ENCODE assay signal across 9 cellular contexts in the genomic region with DNA sequence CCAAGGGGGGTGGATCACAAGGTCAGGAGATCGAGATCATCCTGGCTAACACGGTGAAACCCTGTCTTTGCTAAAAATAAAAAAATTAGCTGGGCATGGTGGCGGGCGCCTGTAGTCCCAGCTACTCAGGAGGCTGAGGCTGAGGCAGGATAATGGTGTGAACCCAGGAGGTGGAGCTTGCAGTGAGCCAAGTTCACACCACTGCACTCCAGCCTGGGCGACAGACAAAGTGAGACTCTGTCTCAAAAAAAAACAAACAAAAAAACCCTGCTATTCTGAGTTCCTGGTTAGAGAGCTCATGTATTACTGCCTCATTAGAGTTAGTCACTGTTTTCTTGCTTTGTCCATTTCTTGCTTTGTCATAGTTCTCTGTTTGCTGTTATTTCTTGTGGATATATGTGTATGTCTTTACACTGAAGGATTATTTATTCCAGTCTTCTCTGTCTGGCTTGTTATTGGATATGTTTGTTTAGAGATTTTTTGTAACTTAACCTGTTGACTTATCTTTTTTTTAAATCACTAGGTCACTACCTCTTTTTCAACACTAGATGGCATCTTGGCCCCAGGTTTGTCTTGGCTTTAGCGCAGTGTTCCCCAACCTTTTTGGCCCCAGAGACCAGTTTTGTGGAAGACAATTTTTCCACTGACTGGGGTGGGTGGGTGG. TPM values are rescaled to one million over a fixed set of nuclear protein-coding genes. Genes with fewer than 3 reads are reported as not detected.
A peak's percentile ranks its signal among the peaks of the same experiment; 100 is the strongest.
DNase-seq lines count a peak whose midpoint lies in the region; ATAC-seq and TF ChIP-seq lines count a peak whose summit lies in the region.
"Had no signal": no experiment of that assay in that cellular context is flagged by ENCODE, and none has a peak within 500 bp of the region (broad histone marks: within the 10 kb centered on the region; RNA-seq: fewer than 3 reads in every experiment).

No MANE protein-coding gene starts in this region.

- no peaks in the 10 kb centered on the region for H3K27me3 ChIP-seq in CD8-positive, alpha-beta memory T cell (ENCODE audit: insufficient read depth, low read length, poor library complexity, severe bottlenecking)
- H3K27me3 ChIP-seq in ovary, result no peaks in the 10 kb centered on the region

- ATAC-seq in mucosa of descending colon, result peak; percentile 47

- peaks cover 9 to 20% (median 17%) of the 10 kb centered on the region in 5 donors for H3K9me3 Mint-ChIP-seq in CD8-positive, alpha-beta memory T cell

- intact Hi-C loops in mucosa of descending colon (cut with DNase I, micrococcal nuclease), result no loop called here
- intact Hi-C loops in ovary (cut with DNase I), result no loop called here

- POLR2A ChIA-PET in CD8-positive, alpha-beta memory T cell (lab: Charles Lee), result no interaction called here

- H3K4me1 Mint-ChIP-seq in CD8-positive, alpha-beta memory T cell, result peaks cover 7 to 27% (median 22%) of the 10 kb centered on the region in 3 donors

- 93 to 96% (median 96%) methylated on average over 6 of the region's 6 CpGs for WGBS in ovary, 3 donors

- H3K4me3 ChIP-seq in astrocyte of the cerebellum (ENCODE audit: low read depth, low read length) (no peak overlapping the region), mucosa of descending colon (no peak overlapping the region), ovary (no peak overlapping the region)
- no peak overlapping the region for H3K4me3 ChIP-seq in CD8-positive, alpha-beta memory T cell (ENCODE audit: low read length)

- H3K36me3 Mint-ChIP-seq in CD8-positive, alpha-beta memory T cell, result peaks cover 14 to 27% (median 15%) of the 10 kb centered on the region in 3 donors

- peak overlapping the region in 1 of 7 donors; percentile 19 for H3K4me3 Mint-ChIP-seq in CD8-positive, alpha-beta memory T cell
- H3K4me3 Mint-ChIP-seq: activated naive CD8-positive, alpha-beta T cell treated with anti-CD3 and anti-CD28 coated beads, Interleukin-2, amount 10 ng/mL, durations not matched to agents 7 days and 5 days had no signal

- H3K36me3 ChIP-seq in mucosa of descending colon (ENCODE audit: low read depth) (no peaks in the 10 kb centered on the region), ovary (no peaks in the 10 kb centered on the region)
- H3K36me3 ChIP-seq in CD8-positive, alpha-beta memory T cell (ENCODE audit: insufficient read depth, low read length), result peaks cover 8% of the 10 kb centered on the region

- CTCF ChIA-PET in CD8-positive, alpha-beta memory T cell (lab: Charles Lee), result interaction anchor here (1.8 kb wide), 1 partner anchor 17 kb away, joined by 5 read pairs; a partner anchor contains a TSS

- no peak overlapping the region for H3K27ac ChIP-seq in CD8-positive, alpha-beta memory T cell (ENCODE audit: low read depth, low read length)
- H3K27ac ChIP-seq in caudate nucleus (ENCODE audit: low read depth, low read length) (no peak overlapping the region), ovary (no peak overlapping the region)

- H3K4me1 ChIP-seq in mucosa of descending colon (ENCODE audit: low read depth) (peaks cover 16% of the 10 kb centered on the region), ovary (ENCODE audit: insufficient read depth) (peaks cover 1% of the 10 kb centered on the region)
- no peaks in the 10 kb centered on the region for H3K4me1 ChIP-seq in CD8-positive, alpha-beta memory T cell (ENCODE audit: insufficient read depth, low read length)

- TF ChIP-seq CTCF in astrocyte of the cerebellum (IDR thresholded peaks at IDR 0.05; ENCODE audit: low read depth, low read length, missing control alignments), result peak; percentile 20
- TF ChIP-seq CTCF in mucosa of descending colon (IDR thresholded peaks at IDR 0.05), result no peak
- TF ChIP-seq CTCF in ovary (IDR thresholded peaks at IDR 0.05), result no peak

- no peak for TF ChIP-seq EP300 in ovary (IDR thresholded peaks at IDR 0.05)

- H3K27me3 Mint-ChIP-seq in CD8-positive, alpha-beta memory T cell, result no peaks in the 10 kb centered on the region
- H3K27me3 Mint-ChIP-seq: activated naive CD8-positive, alpha-beta T cell treated with anti-CD3 and anti-CD28 coated beads, Interleukin-2, amount 10 ng/mL, durations not matched to agents 7 days and 5 days had no signal

- in situ Hi-C loops in astrocyte of the cerebellum (cut with HindIII; ENCODE audit: low sequenced_read_pairs), result no loop called here

- DNase-seq in GF-D8 (lab: John Stamatoyannopoulos, UW), result peak; percentile 23
- peak; percentile 18 to 47 for DNase-seq in Kasumi-1 (lab: John Stamatoyannopoulos, UW)
- DNase-seq in astrocyte of the cerebellum (ENCODE audit: low read depth), result no peak
- no peak for DNase-seq in mucosa of descending colon
- no peak for DNase-seq in CD8-positive, alpha-beta memory T cell
- no peak for DNase-seq in caudate nucleus (lab: John Stamatoyannopoulos, UW)
- DNase-seq in ovary, result no peak
- no peak for DNase-seq in activated naive CD4-positive, alpha-beta T cell treated with anti-CD3 and anti-CD28 coated beads, Interleukin-2, amount 50 U/mL, for 16 hours
- DNase-seq: activated naive CD8-positive, alpha-beta T cell treated with anti-CD3 and anti-CD28 coated beads, Interleukin-2, amount 10 ng/mL, durations not matched to agents 7 days and 5 days had no signal

- peaks cover 24% of the 10 kb centered on the region for H3K9me3 ChIP-seq in mucosa of descending colon
- peaks cover 10% of the 10 kb centered on the region for H3K9me3 ChIP-seq in CD8-positive, alpha-beta memory T cell (ENCODE audit: low read length)
- no peaks in the 10 kb centered on the region for H3K9me3 ChIP-seq in ovary

- TF ChIP-seq POLR2A in ovary (IDR thresholded peaks at IDR 0.05), result no peak

- peak overlapping the region in 1 of 8 donors; percentile 3 for H3K27ac Mint-ChIP-seq in CD8-positive, alpha-beta memory T cell
- H3K27ac Mint-ChIP-seq: activated naive CD8-positive, alpha-beta T cell treated with anti-CD3 and anti-CD28 coated beads, Interleukin-2, amount 10 ng/mL, durations not matched to agents 7 days and 5 days had no signal

RNA-seq across cellular contexts. Expression of a gene that starts 17.0 kb away (rescaled TPM):
- 10 to 100 TPM; 21.0 to 30.1 (median 23.8) TPM for total RNA-seq in mucosa of descending colon
- 10 to 100 TPM; 42.0 to 44.2 TPM for total RNA-seq in CD8-positive, alpha-beta memory T cell
- 7.1 TPM for polyA plus RNA-seq in CD8-positive, alpha-beta memory T cell
- 10 to 100 TPM; 12.4 to 19.6 (median 17.6) TPM for total RNA-seq in ovary
- 10 to 100 TPM in 1 of 2 donors, 1 to 10 TPM in 1; 6.9 to 17.2 TPM for polyA plus RNA-seq in ovary

RNA-seq across cellular contexts. Expression of a gene that starts 54.3 kb away (rescaled TPM):
- total RNA-seq in mucosa of descending colon (10 to 100 TPM; 31.0 to 70.0 (median 37.7) TPM), ovary (10 to 100 TPM; 22.0 to 59.5 (median 34.4) TPM)
- 1 to 10 TPM; 1.2 TPM for total RNA-seq in CD8-positive, alpha-beta memory T cell
- not detected for polyA plus RNA-seq in CD8-positive, alpha-beta memory T cell
- polyA plus RNA-seq in ovary, result 10 to 100 TPM; 30.0 to 39.0 TPM

RNA-seq across cellular contexts. Expression of a gene that starts 55.7 kb away (rescaled TPM):
- 10 to 100 TPM; 24.6 to 48.5 (median 35.1) TPM for total RNA-seq in mucosa of descending colon
- 10 to 100 TPM; 19.9 to 21.4 TPM for total RNA-seq in CD8-positive, alpha-beta memory T cell
- 3.9 TPM for polyA plus RNA-seq in CD8-positive, alpha-beta memory T cell
- total RNA-seq in ovary, result 10 to 100 TPM; 26.8 to 93.2 (median 39.1) TPM
- polyA plus RNA-seq in ovary, result 10 to 100 TPM; 28.7 to 38.5 TPM

RNA-seq across cellular contexts. Expression of a gene that starts 55.8 kb away (rescaled TPM):
- 10 to 100 TPM; 11.5 to 21.2 (median 15.5) TPM for total RNA-seq in mucosa of descending colon
- 10 to 100 TPM; 29.0 to 36.8 TPM for total RNA-seq in CD8-positive, alpha-beta memory T cell
- 14.4 TPM for polyA plus RNA-seq in CD8-positive, alpha-beta memory T cell
- total RNA-seq in ovary, result 10 to 100 TPM; 11.7 to 38.6 (median 25.7) TPM
- 10 to 100 TPM; 26.5 to 45.9 TPM for polyA plus RNA-seq in ovary

Comparison
In these comparisons a context has a peak if more than half of its experiments do, and no peak if none do; other contexts are left out.
1. DNase-seq: peak in GF-D8 (single experiment) and Kasumi-1 (2 of 2); none in astrocyte of the cerebellum (single experiment), mucosa of descending colon (0 of 3), CD8-positive, alpha-beta memory T cell (0 of 5), caudate nucleus (0 of 61), ovary (0 of 5) and activated naive CD4-positive, alpha-beta T cell treated with anti-CD3 and anti-CD28 coated beads, Interleukin-2, amount 50 U/mL, for 16 hours (single experiment).
2. RNA of a gene that starts 54.3 kb away (total RNA-seq): 31.0 to 70.0 TPM in mucosa of descending colon and 22.0 to 59.5 TPM in ovary; 1.2 TPM in CD8-positive, alpha-beta memory T cell; every median in the first group is over 10 times any median in the second.